ENCODE assay signal across 1 cellular context in genomic region chr4:71687057-71687456, GRCh38.
TF ChIP-seq lines count a peak whose summit lies in the region.

No MANE protein-coding gene starts in this region.

TF ChIP-seq in GM23338, 12 proteins besides CTCF, POLR2A, EP300 and RAD21 (continued from another document):
- no peak for TF ChIP-seq ZNF462 (CRISPR knock-in tag; IDR thresholded peaks at IDR 0.05)
- no peak for TF ChIP-seq NANOG (IDR thresholded peaks at IDR 0.05; ENCODE audit: borderline replicate concordance)
- no peak for TF ChIP-seq ETS1 (IDR thresholded peaks at IDR 0.05)
- TF ChIP-seq ZNF114 (CRISPR knock-in tag; IDR thresholded peaks at IDR 0.05): no peak
- no peak for TF ChIP-seq STAT1 (IDR thresholded peaks at IDR 0.05; ENCODE audit: unreplicated experiment)
- TF ChIP-seq EZH2 (IDR thresholded peaks at IDR 0.05; ENCODE audit: low read depth, unreplicated experiment): no peak
- no peak for TF ChIP-seq JUNB (IDR thresholded peaks at IDR 0.05; ENCODE audit: unreplicated experiment)
